In the genomic region with DNA sequence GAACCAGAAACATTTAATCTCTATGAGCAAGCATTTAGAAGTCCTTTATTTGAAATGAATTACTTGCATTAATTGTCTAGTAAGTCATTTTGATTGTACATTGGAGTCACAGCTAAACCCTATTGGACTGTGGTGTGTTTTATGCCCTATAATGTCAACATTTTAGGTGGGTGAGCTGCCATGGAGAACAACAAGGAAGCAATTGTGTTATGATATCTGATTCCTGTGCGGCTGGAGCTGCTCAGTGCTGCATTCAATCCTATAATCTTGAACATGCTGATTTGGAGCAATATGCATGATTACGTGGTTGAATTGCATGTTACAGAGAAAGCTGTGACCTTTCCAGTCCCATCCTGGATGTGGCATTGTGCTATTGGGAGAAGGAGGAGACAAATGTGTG, we compare ENCODE assay signal across 37 cellular contexts. TPM values are rescaled to one million over a fixed set of nuclear protein-coding genes. Genes with fewer than 3 reads are reported as not detected.
"Had no signal": no experiment of that assay in that cellular context is flagged by ENCODE, and none has a peak within 500 bp of the region (broad histone marks: within the 10 kb centered on the region; RNA-seq: fewer than 3 reads in every experiment).

No MANE protein-coding gene starts in this region.

- ATAC-seq: activated CD8-positive, alpha-beta memory T cell treated with anti-CD3 and anti-CD28 coated beads, Interleukin-2, amount 10 ng/mL, durations not matched to agents 7 days and 5 days; activated T-cell treated with anti-CD3 and anti-CD28 coated beads, Interleukin-2, amount 50 U/mL, for 72 hours; activated T-helper 17 cell treated with anti-CD3 and anti-CD28 coated beads, Interleukin-2, amount 50 U/mL, for 72 hours; Right ventricle myocardium inferior had no signal

- H3K27ac Mint-ChIP-seq: activated CD4-positive, alpha-beta memory T cell treated with anti-CD3 and anti-CD28 coated beads, Interleukin-2, amount 10 ng/mL, durations not matched to agents 7 days and 5 days; activated CD8-positive, alpha-beta memory T cell treated with anti-CD3 and anti-CD28 coated beads, Interleukin-2, amount 10 ng/mL, durations not matched to agents 7 days and 5 days; activated naive CD8-positive, alpha-beta T cell treated with anti-CD3 and anti-CD28 coated beads for 36 hours; activated T-cell treated with anti-CD3 and anti-CD28 coated beads, Interleukin-2, amount 50 U/mL, for 72 hours; activated T-helper 17 cell treated with anti-CD3 and anti-CD28 coated beads, Interleukin-2, amount 50 U/mL, for 72 hours had no signal

- H3K4me1 Mint-ChIP-seq: activated CD4-positive, alpha-beta memory T cell treated with anti-CD3 and anti-CD28 coated beads, Interleukin-2, amount 10 ng/mL, durations not matched to agents 7 days and 5 days; activated CD8-positive, alpha-beta memory T cell treated with anti-CD3 and anti-CD28 coated beads, Interleukin-2, amount 10 ng/mL, durations not matched to agents 7 days and 5 days; activated naive CD8-positive, alpha-beta T cell treated with anti-CD3 and anti-CD28 coated beads for 36 hours; activated T-helper 17 cell treated with anti-CD3 and anti-CD28 coated beads, Interleukin-2, amount 50 U/mL, for 72 hours had no signal

- H3K4me3 Mint-ChIP-seq: activated CD4-positive, alpha-beta memory T cell treated with anti-CD3 and anti-CD28 coated beads, Interleukin-2, amount 10 ng/mL, durations not matched to agents 7 days and 5 days; activated CD8-positive, alpha-beta memory T cell treated with anti-CD3 and anti-CD28 coated beads, Interleukin-2, amount 10 ng/mL, durations not matched to agents 7 days and 5 days; activated naive CD8-positive, alpha-beta T cell treated with anti-CD3 and anti-CD28 coated beads for 36 hours; activated T-cell treated with anti-CD3 and anti-CD28 coated beads, Interleukin-2, amount 50 U/mL, for 72 hours; activated T-helper 17 cell treated with anti-CD3 and anti-CD28 coated beads, Interleukin-2, amount 50 U/mL, for 72 hours had no signal

- H3K36me3 Mint-ChIP-seq: activated CD8-positive, alpha-beta memory T cell treated with anti-CD3 and anti-CD28 coated beads, Interleukin-2, amount 10 ng/mL, durations not matched to agents 7 days and 5 days; activated naive CD8-positive, alpha-beta T cell treated with anti-CD3 and anti-CD28 coated beads for 36 hours had no signal

- H3K27ac ChIP-seq: brain microvascular endothelial cell, PC-9, RWPE1, WERI-Rb-1 had no signal

- H3K27me3 ChIP-seq: brain microvascular endothelial cell had no signal

- H3K36me3 ChIP-seq: brain microvascular endothelial cell, WERI-Rb-1 had no signal

- H3K4me3 ChIP-seq: PC-9 had no signal

- H3K9me3 Mint-ChIP-seq: activated CD4-positive, alpha-beta memory T cell treated with anti-CD3 and anti-CD28 coated beads, Interleukin-2, amount 10 ng/mL, durations not matched to agents 7 days and 5 days; activated naive CD8-positive, alpha-beta T cell treated with anti-CD3 and anti-CD28 coated beads for 36 hours; activated T-cell treated with anti-CD3 and anti-CD28 coated beads, Interleukin-2, amount 50 U/mL, for 72 hours; activated T-helper 17 cell treated with anti-CD3 and anti-CD28 coated beads, Interleukin-2, amount 50 U/mL, for 72 hours had no signal

- DNase-seq: activated CD4-positive, alpha-beta memory T cell treated with anti-CD3 and anti-CD28 coated beads, Interleukin-2, amount 10 ng/mL, durations not matched to agents 7 days and 5 days; activated CD4-positive, alpha-beta T cell treated with anti-CD3 and anti-CD28 coated beads for 1 hour; activated CD4-positive, alpha-beta T cell treated with anti-CD3 and anti-CD28 coated beads for 48 hours; activated CD4-positive, CD25-positive, alpha-beta regulatory T cell; activated CD8-positive, alpha-beta memory T cell treated with anti-CD3 and anti-CD28 coated beads for 24 hours; activated CD8-positive, alpha-beta memory T cell treated with anti-CD3 and anti-CD28 coated beads, Interleukin-2, amount 10 ng/mL, durations not matched to agents 7 days and 5 days; activated CD8-positive, alpha-beta memory T cell treated with anti-CD3 and anti-CD28 coated beads, Interleukin-2, amount 50 U/mL, for 48 hours; activated effector memory CD4-positive, alpha-beta T cell treated with anti-CD3 and anti-CD28 coated beads, Interleukin-2, amount 50 U/mL, for 16 hours; activated naive CD4-positive, alpha-beta T cell; activated naive CD4-positive, alpha-beta T cell treated with anti-CD3 and anti-CD28 coated beads, Interleukin-2, amount 50 U/mL, for 16 hours; activated naive CD8-positive, alpha-beta T cell treated with anti-CD3 and anti-CD28 coated beads for 36 hours; activated T-cell treated with anti-CD3 and anti-CD28 coated beads, Interleukin-2, amount 50 U/mL, for 72 hours; amniotic stem cell; aorta; brain microvascular endothelial cell; central memory CD4-positive, alpha-beta T cell; NCI-H1105; NCI-H1417 treated with DMSO at 0.1 percent for 48 hours; NCI-H187 treated with DMSO at 0.1 percent for 48 hours; NCI-H2081; NCI-H2171; NCI-H226; NCI-H446 treated with DMSO at 0.1 percent for 48 hours; NCI-H524; PC-9; SIG-M5; T1000; WERI-Rb-1 had no signal

RNA-seq across cellular contexts. Expression of gene C3orf49, which starts 20.2 kb away (rescaled TPM):
- total RNA-seq: activated CD4-positive, alpha-beta memory T cell treated with anti-CD3 and anti-CD28 coated beads, Interleukin-2, amount 10 ng/mL, durations not matched to agents 7 days and 5 days; activated CD8-positive, alpha-beta memory T cell treated with anti-CD3 and anti-CD28 coated beads, Interleukin-2, amount 10 ng/mL, durations not matched to agents 7 days and 5 days; activated naive CD8-positive, alpha-beta T cell treated with anti-CD3 and anti-CD28 coated beads for 36 hours; activated T-cell treated with anti-CD3 and anti-CD28 coated beads, Interleukin-2, amount 50 U/mL, for 72 hours; activated T-helper 17 cell treated with anti-CD3 and anti-CD28 coated beads, Interleukin-2, amount 50 U/mL, for 72 hours; aorta; cerebellum; M059J; OCI-LY7; PC-9; Right ventricle myocardium inferior; SK-MEL-5; T-helper 1 cell treated with Interleukin-12 subunit alpha and Interleukin-12 subunit beta and Interleukin-4 antibody, amounts not matched to agents 30 ng/mL and 1 ng/mL, for 36 hours; T-helper 2 cell treated with Interferon-gamma antibody and Interleukin-4, amounts not matched to agents 100 ng/mL and 5 ng/mL, for 36 hours had no signal
- polyA plus RNA-seq: aorta had no signal
